In genomic region chr4:135434936-135435335, GRCh38 we compare ENCODE assay signal across 18 cellular contexts.
DNase-seq lines count a peak whose midpoint lies in the region; ATAC-seq, FAIRE-seq and TF ChIP-seq lines count a peak whose summit lies in the region.
"Had no signal": no experiment of that assay in that cellular context is flagged by ENCODE, and none has a peak within 500 bp of the region (broad histone marks: within the 10 kb centered on the region; RNA-seq: fewer than 3 reads in every experiment).

No MANE protein-coding gene starts in this region.

- H3K79me2 ChIP-seq in trophoblast cell (ENCODE audit: control insufficient read depth, insufficient read depth, low read length, poor library complexity): no peaks in the 10 kb centered on the region

- no peak overlapping the region for H4K91ac ChIP-seq in trophoblast cell (ENCODE audit: low read depth, low read length)

- H3K9me3 ChIP-seq in RWPE2 (ENCODE audit: severe bottlenecking) (no peaks in the 10 kb centered on the region), trophoblast cell (ENCODE audit: insufficient read depth, low read depth, low read length) (no peaks in the 10 kb centered on the region)

- no peak overlapping the region for H2BK120ac ChIP-seq in trophoblast cell (ENCODE audit: insufficient read depth, low read length, poor library complexity)

- no peak overlapping the region for H4K8ac ChIP-seq in trophoblast cell (ENCODE audit: low read depth, low read length)

- peaks cover 3% of the 10 kb centered on the region for H3K27me3 Mint-ChIP-seq in nephron progenitor cell (ENCODE audit: low read depth, poor library complexity)
- H3K27me3 Mint-ChIP-seq: B cell; CD4-positive, alpha-beta memory T cell had no signal

- H2AK5ac ChIP-seq in trophoblast cell (ENCODE audit: low read length): no peak overlapping the region

- no peak overlapping the region for H3K18ac ChIP-seq in trophoblast cell (ENCODE audit: low read length)

- FAIRE-seq in bronchial epithelial cell (lab: Jason Lieb, UNC): no peak
- FAIRE-seq: H54, HepG2 had no signal

- no peak overlapping the region for H3K4me3 Mint-ChIP-seq in nephron progenitor cell
- H3K4me3 Mint-ChIP-seq: B cell; CD4-positive, alpha-beta memory T cell had no signal

- H4K12ac ChIP-seq in trophoblast cell (ENCODE audit: low read depth, low read length): no peak overlapping the region

- H3K4ac ChIP-seq in trophoblast cell (ENCODE audit: low read depth, low read length): no peak overlapping the region

- H3K4me2 ChIP-seq in trophoblast cell (ENCODE audit: low read length): no peak overlapping the region

- ATAC-seq in RWPE2 (ENCODE audit: low read depth): peak; percentile 76
- ATAC-seq in activated CD4-positive, CD25-positive, alpha-beta regulatory T cell treated with anti-CD3 and anti-CD28 coated beads, Interleukin-2, amount 50 U/mL, for 24 hours: no peak
- ATAC-seq: HepG2 had no signal

- no peak overlapping the region for H2BK12ac ChIP-seq in trophoblast cell (ENCODE audit: low read length)

- H3K36me3 ChIP-seq in RWPE2 (ENCODE audit: low read depth) (no peaks in the 10 kb centered on the region), bronchial epithelial cell (ENCODE audit: control insufficient read depth, insufficient read depth, low read length) (no peaks in the 10 kb centered on the region), trophoblast cell (ENCODE audit: control insufficient read depth in 1 of 2, insufficient read depth in 2 of 2, low read length in 2 of 2) (no peaks in the 10 kb centered on the region)

- no peak overlapping the region for H3K4me3 ChIP-seq in RWPE2 (ENCODE audit: severe bottlenecking)
- H3K4me3 ChIP-seq in bronchial epithelial cell (ENCODE audit: low read depth, low read length): no peak overlapping the region
- no peak overlapping the region for H3K4me3 ChIP-seq in trophoblast cell (ENCODE audit: low read depth, low read length)

- no peak overlapping the region for H3K23ac ChIP-seq in trophoblast cell (ENCODE audit: low read length)

- H3K27ac ChIP-seq in RWPE2 (ENCODE audit: poor library complexity, severe bottlenecking) (no peak overlapping the region), trophoblast cell (ENCODE audit: low read depth, low read length) (no peak overlapping the region)

- H3K79me1 ChIP-seq in trophoblast cell (ENCODE audit: low read length): no peaks in the 10 kb centered on the region

- H3K27ac Mint-ChIP-seq in nephron progenitor cell: no peak overlapping the region
- H3K27ac Mint-ChIP-seq: B cell; CD4-positive, alpha-beta memory T cell had no signal

- peak; percentile 3 for DNase-seq in HT1080 (ENCODE audit: low read depth)
- no peak for DNase-seq in RWPE2 (ENCODE audit: low spot score)
- peak; percentile 30 for DNase-seq in bronchial epithelial cell (ENCODE audit: low read depth)
- peak; percentile 95 to 99 for DNase-seq in trophoblast cell
- no peak for DNase-seq in NK-92 treated with Interleukin-12 subunit alpha and Interleukin-12 subunit beta, amount 100 ng/mL, for 24 hours (lab: John Stamatoyannopoulos, UW)
- DNase-seq in nephron progenitor cell: no peak
- DNase-seq: CD4-positive, alpha-beta memory T cell; DND-41; NCI-H1417; NCI-H1930; NCI-H2171 treated with DMSO at 0.1 percent for 48 hours; NCI-H524; Right ventricle myocardium superior; SW 1271 had no signal

- no peaks in the 10 kb centered on the region for H3K36me3 Mint-ChIP-seq in nephron progenitor cell (ENCODE audit: low read depth)
- H3K36me3 Mint-ChIP-seq: CD4-positive, alpha-beta memory T cell had no signal

- H3K14ac ChIP-seq in trophoblast cell (ENCODE audit: low read length): no peak overlapping the region

- H3K9ac ChIP-seq in trophoblast cell (ENCODE audit: low read length): no peak overlapping the region

- no peaks in the 10 kb centered on the region for H3K4me1 Mint-ChIP-seq in nephron progenitor cell
- H3K4me1 Mint-ChIP-seq: B cell; CD4-positive, alpha-beta memory T cell had no signal

- WGBS in trophoblast cell (ENCODE audit: extremely low coverage, insufficient coverage, insufficient read length): no CpG with 5 or more reads among the region's 2 CpGs

- H3K4me1 ChIP-seq in RWPE2 (ENCODE audit: insufficient read depth, poor library complexity, severe bottlenecking): no peaks in the 10 kb centered on the region
- no peaks in the 10 kb centered on the region for H3K4me1 ChIP-seq in trophoblast cell (ENCODE audit: control insufficient read depth in 1 of 2, insufficient read depth in 2 of 2, low read length in 2 of 2)

- H2BK5ac ChIP-seq in trophoblast cell (ENCODE audit: low read depth, low read length, poor library complexity): no peak overlapping the region

- H3K27me3 ChIP-seq in RWPE2 (ENCODE audit: insufficient read depth, poor library complexity, severe bottlenecking) (no peaks in the 10 kb centered on the region), bronchial epithelial cell (ENCODE audit: control insufficient read depth, insufficient read depth, low read length) (no peaks in the 10 kb centered on the region), trophoblast cell (ENCODE audit: insufficient read depth, low read length) (no peaks in the 10 kb centered on the region)

- H2AFZ ChIP-seq in trophoblast cell (ENCODE audit: insufficient read depth, low read length, poor library complexity): no peak overlapping the region

- no peak for TF ChIP-seq CTCF in RWPE2 (IDR thresholded peaks at IDR 0.05; ENCODE audit: poor library complexity, severe bottlenecking)
- TF ChIP-seq CTCF in bronchial epithelial cell (IDR thresholded peaks at IDR 0.05; ENCODE audit: insufficient read depth, low read length, severe bottlenecking): no peak
- TF ChIP-seq CTCF in nephron progenitor cell (IDR thresholded peaks at IDR 0.05): no peak

- peaks cover 23% of the 10 kb centered on the region for H3K9me3 Mint-ChIP-seq in nephron progenitor cell

Comparison
In these comparisons a context has a peak if more than half of its experiments do, and no peak if none do; other contexts are left out.
1. DNase-seq: peak in HT1080 (single experiment), bronchial epithelial cell (single experiment) and trophoblast cell (2 of 2); none in RWPE2 (single experiment), NK-92 treated with Interleukin-12 subunit alpha and Interleukin-12 subunit beta, amount 100 ng/mL, for 24 hours (single experiment) and nephron progenitor cell (single experiment).